ENCODE assay signal across 20 cellular contexts in genomic region chr1:212554401-212554800, GRCh38.
"Had no signal": no experiment of that assay in that cellular context is flagged by ENCODE, and none has a peak within 500 bp of the region (broad histone marks: within the 10 kb centered on the region; RNA-seq: fewer than 3 reads in every experiment).

No MANE protein-coding gene starts in this region.

- DNase-seq: activated B cell treated with CpG ODN at 0.5 μM for 24 hours; activated CD4-positive, alpha-beta memory T cell treated with anti-CD3 and anti-CD28 coated beads for 36 hours; activated CD4-positive, alpha-beta T cell treated with anti-CD3 and anti-CD28 coated beads for 36 hours; activated effector memory CD4-positive, alpha-beta T cell treated with anti-CD3 and anti-CD28 coated beads, Interleukin-2, amount 50 U/mL, for 16 hours; activated naive CD4-positive, alpha-beta T cell treated with anti-CD3 and anti-CD28 coated beads, Interleukin-2, amount 10 ng/mL, durations not matched to agents 7 days and 5 days; activated T-cell treated with anti-CD3 and anti-CD28 coated beads, Interleukin-2, amount 50 U/mL, for 72 hours; glutamatergic neuron; immature natural killer cell; lower lobe of right lung; naive B cell; posterior cingulate gyrus; right lobe of liver; small intestine; stimulated activated naive B cell treated with anti-CD40 and anti-IgM and Interleukin-4, amounts not matched to agents 10 μg/mL and 1 μg/mL and 100 μg/mL, for 72 hours; T-helper 9 cell; testis; trophoblast cell; uterus had no signal

- H3K27me3 ChIP-seq: hepatocyte, right lobe of liver, testis, uterus had no signal

- H3K27ac ChIP-seq: epithelial cell of prostate, hepatocyte, lower lobe of right lung, right lobe of liver, testis, uterus had no signal

- H3K36me3 ChIP-seq: lower lobe of right lung, right lobe of liver, uterus had no signal

- H3K4me1 ChIP-seq: right lobe of liver had no signal

- H3K9me3 ChIP-seq: lower lobe of right lung, right lobe of liver, testis, uterus had no signal

- H3K4me3 ChIP-seq: hepatocyte, lower lobe of right lung, right lobe of liver, testis, uterus had no signal
